2 cellular contexts compared by ENCODE assay signal in the genomic region with DNA sequence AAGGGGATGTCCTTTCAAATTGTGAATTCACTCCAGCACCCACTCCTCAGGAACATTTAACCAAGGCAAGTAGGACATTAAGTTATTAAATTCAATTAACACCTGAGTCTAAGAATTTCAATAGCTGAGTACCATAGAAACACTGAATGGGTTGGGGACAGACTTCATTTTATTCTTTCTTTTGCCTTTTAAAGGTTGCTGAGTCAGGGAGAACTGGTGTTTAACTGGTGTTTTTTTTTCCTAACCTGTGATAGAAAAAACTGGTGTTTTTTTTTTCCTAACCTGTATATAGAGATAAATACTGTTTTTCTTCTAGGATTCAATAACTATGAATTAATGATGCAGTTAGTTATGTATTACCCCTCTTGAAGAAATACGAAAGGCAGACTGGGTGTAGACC.
TF ChIP-seq lines count a peak whose summit lies in the region.

No MANE protein-coding gene starts in this region.

TF ChIP-seq in A549, 52 proteins besides CTCF, POLR2A, EP300 and RAD21:
- TF ChIP-seq, protein P1, sequence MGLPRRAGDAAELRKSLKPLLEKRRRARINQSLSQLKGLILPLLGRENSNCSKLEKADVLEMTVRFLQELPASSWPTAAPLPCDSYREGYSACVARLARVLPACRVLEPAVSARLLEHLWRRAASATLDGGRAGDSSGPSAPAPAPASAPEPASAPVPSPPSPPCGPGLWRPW (IDR thresholded peaks at IDR 0.05) = no peak
- TF ChIP-seq MAFK (IDR thresholded peaks at IDR 0.05; ENCODE audit: partially characterized antibody) = peak; percentile 41

TF ChIP-seq in GM12878, 131 proteins besides CTCF, POLR2A, EP300 and RAD21:
- TF ChIP-seq NFIC (IDR thresholded peaks at IDR 0.05; ENCODE audit: low read depth, low read length) (no peak), KLF5 (IDR thresholded peaks at IDR 0.05; ENCODE audit: partially characterized antibody) (no peak), PML (IDR thresholded peaks at IDR 0.05; ENCODE audit: low read length) (no peak), FOXM1 (IDR thresholded peaks at IDR 0.05; ENCODE audit: low read depth, low read length) (no peak), BACH1 (IDR thresholded peaks at IDR 0.05; ENCODE audit: borderline replicate concordance) (no peak)
- TF ChIP-seq, protein P2, sequence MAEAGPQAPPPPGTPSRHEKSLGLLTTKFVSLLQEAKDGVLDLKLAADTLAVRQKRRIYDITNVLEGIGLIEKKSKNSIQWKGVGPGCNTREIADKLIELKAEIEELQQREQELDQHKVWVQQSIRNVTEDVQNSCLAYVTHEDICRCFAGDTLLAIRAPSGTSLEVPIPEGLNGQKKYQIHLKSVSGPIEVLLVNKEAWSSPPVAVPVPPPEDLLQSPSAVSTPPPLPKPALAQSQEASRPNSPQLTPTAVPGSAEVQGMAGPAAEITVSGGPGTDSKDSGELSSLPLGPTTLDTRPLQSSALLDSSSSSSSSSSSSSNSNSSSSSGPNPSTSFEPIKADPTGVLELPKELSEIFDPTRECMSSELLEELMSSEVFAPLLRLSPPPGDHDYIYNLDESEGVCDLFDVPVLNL (IDR thresholded peaks at IDR 0.05; ENCODE audit: low read depth, low read length) = no peak
- TF ChIP-seq, protein P3, sequence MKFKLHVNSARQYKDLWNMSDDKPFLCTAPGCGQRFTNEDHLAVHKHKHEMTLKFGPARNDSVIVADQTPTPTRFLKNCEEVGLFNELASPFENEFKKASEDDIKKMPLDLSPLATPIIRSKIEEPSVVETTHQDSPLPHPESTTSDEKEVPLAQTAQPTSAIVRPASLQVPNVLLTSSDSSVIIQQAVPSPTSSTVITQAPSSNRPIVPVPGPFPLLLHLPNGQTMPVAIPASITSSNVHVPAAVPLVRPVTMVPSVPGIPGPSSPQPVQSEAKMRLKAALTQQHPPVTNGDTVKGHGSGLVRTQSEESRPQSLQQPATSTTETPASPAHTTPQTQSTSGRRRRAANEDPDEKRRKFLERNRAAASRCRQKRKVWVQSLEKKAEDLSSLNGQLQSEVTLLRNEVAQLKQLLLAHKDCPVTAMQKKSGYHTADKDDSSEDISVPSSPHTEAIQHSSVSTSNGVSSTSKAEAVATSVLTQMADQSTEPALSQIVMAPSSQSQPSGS (IDR thresholded peaks at IDR 0.05; ENCODE audit: low read length) = no peak
